ENCODE assay signal across 8 cellular contexts in genomic region chr9:86282077-86282978, GRCh38. TPM values are rescaled to one million over a fixed set of nuclear protein-coding genes. Genes with fewer than 3 reads are reported as not detected.
DNase-seq lines count a peak whose midpoint lies in the region; ATAC-seq and TF ChIP-seq lines count a peak whose summit lies in the region.

Gene ISCA1, minus strand, starts transcription at chr9:86282538. Its CDS starts 80 bp downstream, at chr9:86282458.

- peak within 1 kb of the TSS; percentile 91 to 97 (median 94) for H3K9ac ChIP-seq in BLaER1 treated with 17β-estradiol and CSF1 and Interleukin-3, amounts not matched to agents 10 nM and 100 nM

- POLR2A ChIA-PET in activated CD4-positive, alpha-beta T cell treated with anti-CD3 and anti-CD28 coated beads, Interleukin-2, amount 10 ng/mL, durations not matched to agents 7 days and 5 days (lab: Charles Lee), result no interaction called here

- peak within 1 kb of the TSS; percentile 72 to 95 (median 84) for H3K4me3 ChIP-seq in BLaER1 treated with 17β-estradiol and CSF1 and Interleukin-3, amounts not matched to agents 10 nM and 100 nM
- H3K4me3 ChIP-seq in coronary artery, result peak within 1 kb of the TSS; percentile 98

- H3K27ac ChIP-seq in BLaER1 treated with 17β-estradiol and CSF1 and Interleukin-3, amounts not matched to agents 10 nM and 100 nM, result peak within 1 kb of the TSS; percentile 86 to 97 (median 94)
- peak within 1 kb of the TSS; percentile 97 to 99 for H3K27ac ChIP-seq in coronary artery

- H3K4me1 Mint-ChIP-seq in activated CD4-positive, alpha-beta T cell treated with anti-CD3 and anti-CD28 coated beads, Interleukin-2, amount 10 ng/mL, durations not matched to agents 7 days and 5 days, result peaks cover 39% of the 10 kb centered on the region

- peak; percentile 82 to 95 for DNase-seq in NCI-H526 (lab: John Stamatoyannopoulos, UW)
- DNase-seq in activated CD4-positive, alpha-beta T cell treated with anti-CD3 and anti-CD28 coated beads, Interleukin-2, amount 10 ng/mL, durations not matched to agents 7 days and 5 days, result peak; percentile 97
- peak; percentile 96 for DNase-seq in coronary artery (ENCODE audit: low spot score)
- DNase-seq in left kidney (ENCODE audit: low read depth, low spot score), result peak; percentile 99
- peak; percentile 99 for DNase-seq in stimulated activated CD4-positive, alpha-beta T cell treated with anti-CD3 and anti-CD28 coated beads, Interleukin-2, amount 100 ng/mL, for 24 hours

- CTCF ChIA-PET in activated CD4-positive, alpha-beta T cell treated with anti-CD3 and anti-CD28 coated beads, Interleukin-2, amount 10 ng/mL, durations not matched to agents 7 days and 5 days (lab: Charles Lee), result interaction anchor here (0.9 to 2.1 kb wide), 4 partner anchors 15 to 80 kb away, joined by 3 to 5 read pairs (median 4); no protein-coding TSS in a partner anchor

- TF ChIP-seq CTCF in coronary artery (IDR thresholded peaks at IDR 0.05), result no peak

- no peaks in the 10 kb centered on the region for H3K27me3 ChIP-seq in BLaER1 treated with 17β-estradiol and CSF1 and Interleukin-3, amounts not matched to agents 10 nM and 100 nM

- H3K9me3 ChIP-seq in BLaER1 treated with 17β-estradiol and CSF1 and Interleukin-3, amounts not matched to agents 10 nM and 100 nM (replicated peaks in 1 of 11), result no peaks in the 10 kb centered on the region

- peak within 1 kb of the TSS; percentile 81 to 94 (median 88) for H3K4me2 ChIP-seq in BLaER1 treated with 17β-estradiol and CSF1 and Interleukin-3, amounts not matched to agents 10 nM and 100 nM

- peaks cover 9 to 28% (median 22%) of the 10 kb centered on the region in 11 experiments; a peak in 19 of 22 replicates for H3K36me3 ChIP-seq in BLaER1 treated with 17β-estradiol and CSF1 and Interleukin-3, amounts not matched to agents 10 nM and 100 nM

- H3K9me3 Mint-ChIP-seq in activated CD4-positive, alpha-beta T cell treated with anti-CD3 and anti-CD28 coated beads, Interleukin-2, amount 10 ng/mL, durations not matched to agents 7 days and 5 days, result no peaks in the 10 kb centered on the region

- H3K36me3 Mint-ChIP-seq in activated CD4-positive, alpha-beta T cell treated with anti-CD3 and anti-CD28 coated beads, Interleukin-2, amount 10 ng/mL, durations not matched to agents 7 days and 5 days (ENCODE audit: low read depth), result peaks cover 8% of the 10 kb centered on the region

- peak within 1 kb of the TSS; percentile 99 for H3K27ac Mint-ChIP-seq in activated CD4-positive, alpha-beta T cell treated with anti-CD3 and anti-CD28 coated beads, Interleukin-2, amount 10 ng/mL, durations not matched to agents 7 days and 5 days

- no peaks in the 10 kb centered on the region for H3K27me3 Mint-ChIP-seq in activated CD4-positive, alpha-beta T cell treated with anti-CD3 and anti-CD28 coated beads, Interleukin-2, amount 10 ng/mL, durations not matched to agents 7 days and 5 days

- H3K4me3 Mint-ChIP-seq in activated CD4-positive, alpha-beta T cell treated with anti-CD3 and anti-CD28 coated beads, Interleukin-2, amount 10 ng/mL, durations not matched to agents 7 days and 5 days, result peak within 1 kb of the TSS; percentile 74

- H4K20me1 ChIP-seq in BLaER1 treated with 17β-estradiol and CSF1 and Interleukin-3, amounts not matched to agents 10 nM and 100 nM, result peaks cover 11 to 76% (median 38%) of the 10 kb centered on the region in 11 experiments; a peak in 19 of 22 replicates

- ATAC-seq in GM19328 (IDR thresholded peaks at IDR 0.05; ENCODE audit: unreplicated experiment), result peak; percentile 85
- ATAC-seq in HG03469 (IDR thresholded peaks at IDR 0.05; ENCODE audit: unreplicated experiment), result peak; percentile 47

- H3K4me1 ChIP-seq in BLaER1 treated with 17β-estradiol and CSF1 and Interleukin-3, amounts not matched to agents 10 nM and 100 nM, result peaks cover 24 to 68% (median 37%) of the 10 kb centered on the region in 10 experiments

RNA-seq across cellular contexts. Expression of gene ISCA1, which starts in this region (rescaled TPM):
- 10 to 100 TPM; 16.8 to 19.5 TPM for total RNA-seq in activated CD4-positive, alpha-beta T cell treated with anti-CD3 and anti-CD28 coated beads, Interleukin-2, amount 10 ng/mL, durations not matched to agents 7 days and 5 days

Comparison
In these comparisons a context has a peak if more than half of its experiments do, and no peak if none do; other contexts are left out.
1. Peak in every context shown above with its lines: DNase-seq, ATAC-seq, H3K4me3 ChIP-seq and H3K27ac ChIP-seq.